ENCODE assay signal across 1 cellular context in the genomic region with DNA sequence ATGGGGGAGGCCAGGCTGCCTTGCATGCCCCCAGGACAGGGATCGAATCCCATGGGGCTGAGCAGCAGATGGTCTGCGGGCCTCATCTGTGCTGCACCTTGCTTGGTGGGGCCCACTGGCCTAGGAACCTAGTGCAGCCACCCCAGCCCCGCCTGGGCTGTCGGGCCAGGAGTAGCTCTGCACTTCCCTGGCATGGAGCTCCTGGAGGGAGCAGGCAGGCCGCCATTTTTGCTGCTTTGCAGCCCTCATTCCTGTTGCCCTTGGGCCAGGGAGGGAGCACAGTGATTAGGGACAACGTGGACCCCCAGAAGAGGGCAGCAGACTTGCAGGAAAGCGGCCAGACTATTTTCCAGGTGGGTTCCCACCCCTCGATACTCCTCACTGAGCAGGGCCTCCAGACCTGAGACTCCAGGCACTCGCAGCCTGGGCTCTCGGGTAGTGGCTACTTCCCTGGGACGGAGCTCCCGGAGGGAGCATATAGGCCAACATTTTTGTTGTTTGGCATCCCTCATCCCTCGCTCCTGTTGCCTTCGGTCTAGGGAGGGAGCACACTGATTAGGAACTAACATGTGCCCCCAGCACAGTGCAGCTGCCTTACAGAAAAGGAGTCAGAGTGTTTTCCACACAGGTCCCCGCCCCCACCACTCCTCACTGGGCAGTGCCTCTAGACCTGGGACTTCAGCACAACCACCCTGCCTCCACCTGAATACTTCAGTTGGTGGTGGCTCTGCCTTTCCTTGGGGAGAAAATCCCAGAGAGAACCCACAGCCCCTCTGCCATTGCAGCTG.
TF ChIP-seq lines count a peak whose summit lies in the region.

No MANE protein-coding gene starts in this region.

TF ChIP-seq in HepG2, 621 proteins besides CTCF, POLR2A, EP300 and RAD21 (continued from another document and continues in another):
- TF ChIP-seq, protein P1, sequence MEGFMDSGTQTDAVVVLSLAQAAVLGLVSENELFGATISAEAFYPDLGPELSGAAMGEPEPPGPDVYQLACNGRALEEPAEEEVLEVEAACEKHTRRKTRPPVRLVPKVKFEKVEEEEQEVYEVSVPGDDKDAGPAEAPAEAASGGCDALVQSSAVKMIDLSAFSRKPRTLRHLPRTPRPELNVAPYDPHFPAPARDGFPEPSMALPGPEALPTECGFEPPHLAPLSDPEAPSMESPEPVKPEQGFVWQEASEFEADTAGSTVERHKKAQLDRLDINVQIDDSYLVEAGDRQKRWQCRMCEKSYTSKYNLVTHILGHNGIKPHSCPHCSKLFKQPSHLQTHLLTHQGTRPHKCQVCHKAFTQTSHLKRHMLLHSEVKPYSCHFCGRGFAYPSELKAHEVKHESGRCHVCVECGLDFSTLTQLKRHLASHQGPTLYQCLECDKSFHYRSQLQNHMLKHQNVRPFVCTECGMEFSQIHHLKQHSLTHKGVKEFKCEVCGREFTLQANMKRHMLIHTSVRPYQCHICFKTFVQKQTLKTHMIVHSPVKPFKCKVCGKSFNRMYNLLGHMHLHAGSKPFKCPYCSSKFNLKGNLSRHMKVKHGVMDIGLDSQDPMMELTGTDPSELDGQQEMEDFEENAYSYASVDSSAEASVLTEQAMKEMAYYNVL (CRISPR knock-in tag; IDR thresholded peaks at IDR 0.05; ENCODE audit: borderline replicate concordance), result peak; percentile 64; the same call in 1 of the 2 replicates
- peak; percentile 23; the same call in 1 of the 2 replicates for TF ChIP-seq ZMAT3 (CRISPR knock-in tag; conservative IDR thresholded peaks at IDR 0.05)
- TF ChIP-seq CBX5 (CRISPR knock-in tag; IDR thresholded peaks at IDR 0.05; ENCODE audit: borderline replicate concordance), result peak; percentile 23; the same call in 1 of the 2 replicates
- no peak for TF ChIP-seq ZNF33B (CRISPR knock-in tag; IDR thresholded peaks at IDR 0.05)
- TF ChIP-seq ARNT2 (CRISPR knock-in tag; IDR thresholded peaks at IDR 0.05; ENCODE audit: low read depth), result no peak
- TF ChIP-seq ZNF549 (CRISPR knock-in tag; IDR thresholded peaks at IDR 0.05), result no peak
- no peak for TF ChIP-seq SMARCC2 (IDR thresholded peaks at IDR 0.05)
- TF ChIP-seq, protein P2, sequence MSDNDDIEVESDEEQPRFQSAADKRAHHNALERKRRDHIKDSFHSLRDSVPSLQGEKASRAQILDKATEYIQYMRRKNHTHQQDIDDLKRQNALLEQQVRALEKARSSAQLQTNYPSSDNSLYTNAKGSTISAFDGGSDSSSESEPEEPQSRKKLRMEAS (IDR thresholded peaks at IDR 0.05), result no peak
- no peak for TF ChIP-seq ZNF775 (CRISPR knock-in tag; IDR thresholded peaks at IDR 0.05; ENCODE audit: borderline replicate concordance)
- TF ChIP-seq, protein P3, sequence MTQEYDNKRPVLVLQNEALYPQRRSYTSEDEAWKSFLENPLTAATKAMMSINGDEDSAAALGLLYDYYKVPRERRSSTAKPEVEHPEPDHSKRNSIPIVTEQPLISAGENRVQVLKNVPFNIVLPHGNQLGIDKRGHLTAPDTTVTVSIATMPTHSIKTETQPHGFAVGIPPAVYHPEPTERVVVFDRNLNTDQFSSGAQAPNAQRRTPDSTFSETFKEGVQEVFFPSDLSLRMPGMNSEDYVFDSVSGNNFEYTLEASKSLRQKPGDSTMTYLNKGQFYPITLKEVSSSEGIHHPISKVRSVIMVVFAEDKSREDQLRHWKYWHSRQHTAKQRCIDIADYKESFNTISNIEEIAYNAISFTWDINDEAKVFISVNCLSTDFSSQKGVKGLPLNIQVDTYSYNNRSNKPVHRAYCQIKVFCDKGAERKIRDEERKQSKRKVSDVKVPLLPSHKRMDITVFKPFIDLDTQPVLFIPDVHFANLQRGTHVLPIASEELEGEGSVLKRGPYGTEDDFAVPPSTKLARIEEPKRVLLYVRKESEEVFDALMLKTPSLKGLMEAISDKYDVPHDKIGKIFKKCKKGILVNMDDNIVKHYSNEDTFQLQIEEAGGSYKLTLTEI (CRISPR knock-in tag; conservative IDR thresholded peaks at IDR 0.05), result no peak
- TF ChIP-seq ZNF34 (CRISPR knock-in tag; IDR thresholded peaks at IDR 0.05; ENCODE audit: borderline replicate concordance), result no peak
- TF ChIP-seq, protein P4, sequence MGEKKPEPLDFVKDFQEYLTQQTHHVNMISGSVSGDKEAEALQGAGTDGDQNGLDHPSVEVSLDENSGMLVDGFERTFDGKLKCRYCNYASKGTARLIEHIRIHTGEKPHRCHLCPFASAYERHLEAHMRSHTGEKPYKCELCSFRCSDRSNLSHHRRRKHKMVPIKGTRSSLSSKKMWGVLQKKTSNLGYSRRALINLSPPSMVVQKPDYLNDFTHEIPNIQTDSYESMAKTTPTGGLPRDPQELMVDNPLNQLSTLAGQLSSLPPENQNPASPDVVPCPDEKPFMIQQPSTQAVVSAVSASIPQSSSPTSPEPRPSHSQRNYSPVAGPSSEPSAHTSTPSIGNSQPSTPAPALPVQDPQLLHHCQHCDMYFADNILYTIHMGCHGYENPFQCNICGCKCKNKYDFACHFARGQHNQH (CRISPR knock-in tag; IDR thresholded peaks at IDR 0.05), result peak; percentile 29; the same call in 1 of the 2 replicates
- TF ChIP-seq SIX1 (CRISPR knock-in tag; IDR thresholded peaks at IDR 0.05; ENCODE audit: borderline replicate concordance), result no peak
- TF ChIP-seq GFI1 (CRISPR knock-in tag; IDR thresholded peaks at IDR 0.05; ENCODE audit: borderline replicate concordance), result 0 out of 2 replicates have a peak, but pooled peaks have one; percentile 20
- TF ChIP-seq, protein P5, sequence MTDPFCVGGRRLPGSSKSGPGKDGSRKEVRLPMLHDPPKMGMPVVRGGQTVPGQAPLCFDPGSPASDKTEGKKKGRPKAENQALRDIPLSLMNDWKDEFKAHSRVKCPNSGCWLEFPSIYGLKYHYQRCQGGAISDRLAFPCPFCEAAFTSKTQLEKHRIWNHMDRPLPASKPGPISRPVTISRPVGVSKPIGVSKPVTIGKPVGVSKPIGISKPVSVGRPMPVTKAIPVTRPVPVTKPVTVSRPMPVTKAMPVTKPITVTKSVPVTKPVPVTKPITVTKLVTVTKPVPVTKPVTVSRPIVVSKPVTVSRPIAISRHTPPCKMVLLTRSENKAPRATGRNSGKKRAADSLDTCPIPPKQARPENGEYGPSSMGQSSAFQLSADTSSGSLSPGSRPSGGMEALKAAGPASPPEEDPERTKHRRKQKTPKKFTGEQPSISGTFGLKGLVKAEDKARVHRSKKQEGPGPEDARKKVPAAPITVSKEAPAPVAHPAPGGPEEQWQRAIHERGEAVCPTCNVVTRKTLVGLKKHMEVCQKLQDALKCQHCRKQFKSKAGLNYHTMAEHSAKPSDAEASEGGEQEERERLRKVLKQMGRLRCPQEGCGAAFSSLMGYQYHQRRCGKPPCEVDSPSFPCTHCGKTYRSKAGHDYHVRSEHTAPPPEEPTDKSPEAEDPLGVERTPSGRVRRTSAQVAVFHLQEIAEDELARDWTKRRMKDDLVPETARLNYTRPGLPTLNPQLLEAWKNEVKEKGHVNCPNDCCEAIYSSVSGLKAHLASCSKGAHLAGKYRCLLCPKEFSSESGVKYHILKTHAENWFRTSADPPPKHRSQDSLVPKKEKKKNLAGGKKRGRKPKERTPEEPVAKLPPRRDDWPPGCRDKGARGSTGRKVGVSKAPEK (CRISPR knock-in tag; IDR thresholded peaks at IDR 0.05; ENCODE audit: borderline replicate concordance), result no peak
- no peak for TF ChIP-seq KDM6A (CRISPR knock-in tag; IDR thresholded peaks at IDR 0.05; ENCODE audit: low read depth)
- TF ChIP-seq, protein P6, sequence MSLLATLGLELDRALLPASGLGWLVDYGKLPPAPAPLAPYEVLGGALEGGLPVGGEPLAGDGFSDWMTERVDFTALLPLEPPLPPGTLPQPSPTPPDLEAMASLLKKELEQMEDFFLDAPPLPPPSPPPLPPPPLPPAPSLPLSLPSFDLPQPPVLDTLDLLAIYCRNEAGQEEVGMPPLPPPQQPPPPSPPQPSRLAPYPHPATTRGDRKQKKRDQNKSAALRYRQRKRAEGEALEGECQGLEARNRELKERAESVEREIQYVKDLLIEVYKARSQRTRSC (CRISPR knock-in tag; IDR thresholded peaks at IDR 0.05; ENCODE audit: low read depth), result peak; percentile 70; the same call in 1 of the 2 replicates
- no peak for TF ChIP-seq MBNL3 (CRISPR knock-in tag; conservative IDR thresholded peaks at IDR 0.05)
- 0 out of 2 replicates have a peak, but pooled peaks have one; percentile 11 for TF ChIP-seq DNMT1 (CRISPR knock-in tag; IDR thresholded peaks at IDR 0.05)
- TF ChIP-seq, protein P7, sequence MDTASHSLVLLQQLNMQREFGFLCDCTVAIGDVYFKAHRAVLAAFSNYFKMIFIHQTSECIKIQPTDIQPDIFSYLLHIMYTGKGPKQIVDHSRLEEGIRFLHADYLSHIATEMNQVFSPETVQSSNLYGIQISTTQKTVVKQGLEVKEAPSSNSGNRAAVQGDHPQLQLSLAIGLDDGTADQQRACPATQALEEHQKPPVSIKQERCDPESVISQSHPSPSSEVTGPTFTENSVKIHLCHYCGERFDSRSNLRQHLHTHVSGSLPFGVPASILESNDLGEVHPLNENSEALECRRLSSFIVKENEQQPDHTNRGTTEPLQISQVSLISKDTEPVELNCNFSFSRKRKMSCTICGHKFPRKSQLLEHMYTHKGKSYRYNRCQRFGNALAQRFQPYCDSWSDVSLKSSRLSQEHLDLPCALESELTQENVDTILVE (CRISPR knock-in tag; IDR thresholded peaks at IDR 0.05), result no peak; the same call in 1 of the 2 replicates
- no peak for TF ChIP-seq ZNF883 (CRISPR knock-in tag; IDR thresholded peaks at IDR 0.05; ENCODE audit: not compliant biosample characterization)
- 0 out of 2 replicates have a peak, but pooled peaks have one; percentile 23 for TF ChIP-seq NR2C2 (CRISPR knock-in tag; IDR thresholded peaks at IDR 0.05; ENCODE audit: borderline replicate concordance)
- TF ChIP-seq ZNF674 (CRISPR knock-in tag; IDR thresholded peaks at IDR 0.05; ENCODE audit: low read depth), result no peak
- TF ChIP-seq TBX3 (IDR thresholded peaks at IDR 0.05; ENCODE audit: borderline replicate concordance), result no peak
- TF ChIP-seq, protein P8, sequence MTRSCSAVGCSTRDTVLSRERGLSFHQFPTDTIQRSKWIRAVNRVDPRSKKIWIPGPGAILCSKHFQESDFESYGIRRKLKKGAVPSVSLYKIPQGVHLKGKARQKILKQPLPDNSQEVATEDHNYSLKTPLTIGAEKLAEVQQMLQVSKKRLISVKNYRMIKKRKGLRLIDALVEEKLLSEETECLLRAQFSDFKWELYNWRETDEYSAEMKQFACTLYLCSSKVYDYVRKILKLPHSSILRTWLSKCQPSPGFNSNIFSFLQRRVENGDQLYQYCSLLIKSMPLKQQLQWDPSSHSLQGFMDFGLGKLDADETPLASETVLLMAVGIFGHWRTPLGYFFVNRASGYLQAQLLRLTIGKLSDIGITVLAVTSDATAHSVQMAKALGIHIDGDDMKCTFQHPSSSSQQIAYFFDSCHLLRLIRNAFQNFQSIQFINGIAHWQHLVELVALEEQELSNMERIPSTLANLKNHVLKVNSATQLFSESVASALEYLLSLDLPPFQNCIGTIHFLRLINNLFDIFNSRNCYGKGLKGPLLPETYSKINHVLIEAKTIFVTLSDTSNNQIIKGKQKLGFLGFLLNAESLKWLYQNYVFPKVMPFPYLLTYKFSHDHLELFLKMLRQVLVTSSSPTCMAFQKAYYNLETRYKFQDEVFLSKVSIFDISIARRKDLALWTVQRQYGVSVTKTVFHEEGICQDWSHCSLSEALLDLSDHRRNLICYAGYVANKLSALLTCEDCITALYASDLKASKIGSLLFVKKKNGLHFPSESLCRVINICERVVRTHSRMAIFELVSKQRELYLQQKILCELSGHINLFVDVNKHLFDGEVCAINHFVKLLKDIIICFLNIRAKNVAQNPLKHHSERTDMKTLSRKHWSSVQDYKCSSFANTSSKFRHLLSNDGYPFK (CRISPR knock-in tag; IDR thresholded peaks at IDR 0.05; ENCODE audit: borderline replicate concordance), result no peak
- TF ChIP-seq, protein P9, sequence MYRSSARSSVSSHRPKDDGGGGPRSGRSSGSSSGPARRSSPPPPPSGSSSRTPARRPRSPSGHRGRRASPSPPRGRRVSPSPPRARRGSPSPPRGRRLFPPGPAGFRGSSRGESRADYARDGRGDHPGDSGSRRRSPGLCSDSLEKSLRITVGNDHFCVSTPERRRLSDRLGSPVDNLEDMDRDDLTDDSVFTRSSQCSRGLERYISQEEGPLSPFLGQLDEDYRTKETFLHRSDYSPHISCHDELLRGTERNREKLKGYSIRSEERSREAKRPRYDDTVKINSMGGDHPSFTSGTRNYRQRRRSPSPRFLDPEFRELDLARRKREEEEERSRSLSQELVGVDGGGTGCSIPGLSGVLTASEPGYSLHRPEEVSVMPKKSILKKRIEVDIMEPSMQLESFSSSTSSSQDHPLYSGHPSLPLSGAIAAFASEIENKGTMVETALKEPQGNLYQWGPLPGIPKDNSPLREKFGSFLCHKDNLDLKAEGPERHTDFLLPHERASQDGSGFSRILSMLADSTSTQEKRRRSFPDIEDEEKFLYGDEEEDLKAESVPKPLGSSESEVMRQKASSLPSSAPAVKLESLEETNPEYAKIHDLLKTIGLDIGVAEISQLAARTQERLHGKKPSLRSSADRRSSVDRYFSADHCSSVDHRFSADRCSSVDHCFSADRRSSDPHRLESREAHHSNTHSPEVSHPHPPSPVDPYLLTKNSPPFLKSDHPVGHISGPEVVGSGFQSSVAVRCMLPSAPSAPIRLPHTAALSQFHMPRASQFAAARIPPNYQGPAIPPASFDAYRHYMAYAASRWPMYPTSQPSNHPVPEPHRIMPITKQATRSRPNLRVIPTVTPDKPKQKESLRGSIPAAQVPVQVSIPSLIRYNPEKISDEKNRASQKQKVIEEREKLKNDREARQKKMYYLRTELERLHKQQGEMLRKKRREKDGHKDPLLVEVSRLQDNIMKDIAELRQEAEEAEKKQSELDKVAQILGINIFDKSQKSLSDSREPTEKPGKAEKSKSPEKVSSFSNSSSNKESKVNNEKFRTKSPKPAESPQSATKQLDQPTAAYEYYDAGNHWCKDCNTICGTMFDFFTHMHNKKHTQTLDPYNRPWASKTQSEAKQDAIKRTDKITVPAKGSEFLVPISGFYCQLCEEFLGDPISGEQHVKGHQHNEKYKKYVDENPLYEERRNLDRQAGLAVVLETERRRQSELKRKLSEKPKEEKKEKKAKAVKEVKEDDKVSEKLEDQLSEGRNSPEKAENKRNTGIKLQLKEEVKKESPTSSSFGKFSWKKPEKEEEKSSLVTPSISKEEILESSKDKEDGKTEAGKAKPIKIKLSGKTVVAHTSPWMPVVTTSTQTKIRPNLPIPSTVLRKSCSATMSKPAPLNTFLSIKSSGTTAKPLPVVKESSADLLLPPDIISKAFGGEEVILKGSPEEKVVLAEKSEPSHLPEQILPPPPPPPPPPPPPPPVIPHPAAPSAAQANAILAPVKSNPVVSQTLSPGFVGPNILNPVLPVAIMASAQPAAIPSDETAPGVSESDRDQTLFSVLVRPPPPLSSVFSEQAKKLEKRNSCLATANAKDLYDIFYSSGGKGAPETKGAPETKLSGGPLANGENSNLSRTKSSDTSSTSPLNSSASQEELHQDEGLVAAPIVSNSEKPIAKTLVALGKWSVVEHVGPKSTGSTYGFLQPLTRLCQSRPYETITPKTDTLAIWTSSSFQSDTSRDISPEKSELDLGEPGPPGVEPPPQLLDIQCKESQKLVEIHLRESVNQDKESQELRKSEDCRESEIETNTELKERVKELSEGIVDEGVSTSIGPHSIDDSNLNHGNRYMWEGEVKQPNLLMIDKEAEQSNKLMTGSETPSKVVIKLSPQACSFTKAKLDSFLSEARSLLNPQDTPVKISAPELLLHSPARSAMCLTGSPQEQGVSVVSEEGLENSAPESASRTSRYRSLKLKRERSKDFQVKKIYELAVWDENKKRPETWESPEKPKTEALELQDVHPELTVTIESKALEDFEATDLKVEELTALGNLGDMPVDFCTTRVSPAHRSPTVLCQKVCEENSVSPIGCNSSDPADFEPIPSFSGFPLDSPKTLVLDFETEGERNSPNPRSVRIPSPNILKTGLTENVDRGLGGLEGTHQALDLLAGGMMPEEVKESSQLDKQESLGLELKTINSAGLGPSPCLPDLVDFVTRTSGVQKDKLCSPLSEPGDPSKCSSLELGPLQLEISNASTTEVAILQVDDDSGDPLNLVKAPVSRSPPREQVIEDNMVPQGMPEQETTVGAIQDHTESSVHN (CRISPR knock-in tag; IDR thresholded peaks at IDR 0.05), result peak; percentile 23; the same call in 1 of the 2 replicates
- TF ChIP-seq ZNF292 (CRISPR knock-in tag; IDR thresholded peaks at IDR 0.05; ENCODE audit: borderline replicate concordance, low read depth), result peak; percentile 60; the same call in 1 of the 2 replicates
- 0 out of 2 replicates have a peak, but pooled peaks have one; percentile 75 for TF ChIP-seq ZNF451 (CRISPR knock-in tag; IDR thresholded peaks at IDR 0.05)
